In genomic region chr20:50790651-50791277, GRCh38 we compare ENCODE assay signal across 8 cellular contexts. TPM values are rescaled to one million over a fixed set of nuclear protein-coding genes. Genes with fewer than 3 reads are reported as not detected.
A peak's percentile ranks its signal among the peaks of the same experiment; 100 is the strongest.
DNase-seq lines count a peak whose midpoint lies in the region; ATAC-seq and TF ChIP-seq lines count a peak whose summit lies in the region.

No MANE protein-coding gene starts in this region.

- H3K9me3 ChIP-seq in OCI-LY3 (ENCODE audit: insufficient read depth, low read length) (no peaks in the 10 kb centered on the region), esophagus (ENCODE audit: control insufficient read depth in 2 of 2, insufficient read depth in 1 of 2, low read depth in 1 of 2, low read length in 1 of 2) (no peaks in the 10 kb centered on the region)

- H3K9ac ChIP-seq in OCI-LY3 (ENCODE audit: low read length): peak overlapping the region; percentile 84

- H2AFZ ChIP-seq in OCI-LY3 (ENCODE audit: low read depth, low read length): peak overlapping the region; percentile 95

- H3K79me2 ChIP-seq in OCI-LY3 (ENCODE audit: low read length): no peaks in the 10 kb centered on the region

- DNase-seq in COLO829 (ENCODE audit: low spot score) (peak; percentile 86), HPDE6-E6E7 (ENCODE audit: extremely low spot score) (peak; percentile 99), myocyte (ENCODE audit: low read depth) (peak; percentile 95)
- DNase-seq in activated T-cell treated with anti-CD3 and anti-CD28 coated beads, Interleukin-2, amount 50 U/mL, for 1 hour: peak; percentile 82
- peak; percentile 60 to 68 for DNase-seq in stimulated activated CD8-positive, alpha-beta memory T cell treated with anti-CD3 and anti-CD28 coated beads, Interleukin-7, amount 100 ng/mL, for 4 hours (ENCODE audit: low read depth in 2 of 2)

- H3K4me2 ChIP-seq in OCI-LY3 (ENCODE audit: low read length): peak overlapping the region; percentile 83

- peak; percentile 61 for ATAC-seq in GM19438 (IDR thresholded peaks at IDR 0.05; ENCODE audit: low read depth, unreplicated experiment)

- H3K4me3 ChIP-seq in OCI-LY3 (ENCODE audit: low read length): peak overlapping the region; percentile 71
- no peak overlapping the region for H3K4me3 ChIP-seq in esophagus (ENCODE audit: low read depth in 1 of 2, low read length in 2 of 2)

- H3K36me3 ChIP-seq in OCI-LY3 (replicated peaks; ENCODE audit: low read depth, low read length): no peaks in the 10 kb centered on the region
- no peaks in the 10 kb centered on the region for H3K36me3 ChIP-seq in esophagus (ENCODE audit: control insufficient read depth in 2 of 2, insufficient read depth in 2 of 2, low read length in 1 of 2)

- WGBS in esophagus, 2 donors: 7 to 8% methylated on average over 21 to 23 of the region's 23 CpGs

- no peaks in the 10 kb centered on the region for H4K20me1 ChIP-seq in OCI-LY3 (ENCODE audit: insufficient read depth, low read length)

- TF ChIP-seq CTCF in OCI-LY3 (IDR thresholded peaks at IDR 0.05; ENCODE audit: low read depth, low read length): peak; percentile 85

- H3K27me3 ChIP-seq in OCI-LY3 (ENCODE audit: low read depth, low read length) (no peaks in the 10 kb centered on the region; the same call in 1 of the 2 replicates), esophagus (ENCODE audit: control insufficient read depth in 1 of 2, insufficient read depth in 2 of 2, low read length in 2 of 2) (no peaks in the 10 kb centered on the region)

- H3K27ac ChIP-seq in OCI-LY3 (ENCODE audit: low read length) (peak overlapping the region; percentile 60), esophagus (ENCODE audit: low read depth in 2 of 2, low read length in 1 of 2) (peak overlapping the region; percentile 65 to 77)

- H3K4me1 ChIP-seq in OCI-LY3 (ENCODE audit: low read length): peaks cover 26% of the 10 kb centered on the region
- H3K4me1 ChIP-seq in esophagus (ENCODE audit: control insufficient read depth in 2 of 2, insufficient read depth in 2 of 2, low read length in 1 of 2): peaks cover 0 to 3% of the 10 kb centered on the region in 2 donors

RNA-seq across cellular contexts. Expression of gene BCAS4, which starts 4.1 kb away (rescaled TPM):
- polyA plus RNA-seq in esophagus: 1 to 10 TPM; 1.2 to 1.5 TPM
- 4.1 and 5.6 TPM in 2 replicates for total RNA-seq in myocyte
- polyA plus RNA-seq in myocyte (2012): 13.3 TPM

RNA-seq across cellular contexts. Expression of gene PARD6B, which starts 59.4 kb away (rescaled TPM):
- polyA plus RNA-seq in esophagus: 1 to 10 TPM; 1.6 to 6.5 TPM
- 0.19 and 0.47 TPM in 2 replicates for total RNA-seq in myocyte
- 0.08 TPM for polyA plus RNA-seq in myocyte (2012)
